ENCODE assay signal across 1 cellular context in genomic region chr13:102830646-102831045, GRCh38.
TF ChIP-seq lines count a peak whose summit lies in the region.

No MANE protein-coding gene starts in this region.

TF ChIP-seq in HepG2, 621 proteins besides CTCF, POLR2A, EP300 and RAD21 (continued from another document and continues in another):
- TF ChIP-seq ZFP91 (CRISPR knock-in tag; IDR thresholded peaks at IDR 0.05; ENCODE audit: borderline replicate concordance): no peak
- no peak for TF ChIP-seq KDM4B (CRISPR knock-in tag; IDR thresholded peaks at IDR 0.05)
- no peak for TF ChIP-seq ZNF761 (CRISPR knock-in tag; conservative IDR thresholded peaks at IDR 0.05)
- 0 out of 2 replicates have a peak, but pooled peaks have one; percentile 43 for TF ChIP-seq SMAD3 (CRISPR knock-in tag; IDR thresholded peaks at IDR 0.05)
- peak; percentile 22 for TF ChIP-seq STAG1 (CRISPR knock-in tag; IDR thresholded peaks at IDR 0.05)
- no peak for TF ChIP-seq ZNF678 (CRISPR knock-in tag; IDR thresholded peaks at IDR 0.05)
- TF ChIP-seq TOE1 (CRISPR knock-in tag; IDR thresholded peaks at IDR 0.05): no peak
- TF ChIP-seq POLR2AphosphoS5 (IDR thresholded peaks at IDR 0.05; ENCODE audit: low read depth, low read length): peak; percentile 64
- TF ChIP-seq ZNF605 (CRISPR knock-in tag; IDR thresholded peaks at IDR 0.05): no peak
- TF ChIP-seq GABPB1 (CRISPR knock-in tag; IDR thresholded peaks at IDR 0.05): peak; percentile 68
- no peak for TF ChIP-seq ZNF138 (CRISPR knock-in tag; IDR thresholded peaks at IDR 0.05; ENCODE audit: low read depth)
- TF ChIP-seq ZNF543 (CRISPR knock-in tag; IDR thresholded peaks at IDR 0.05): no peak
- no peak for TF ChIP-seq FOXO1 (CRISPR knock-in tag; IDR thresholded peaks at IDR 0.05)
- no peak for TF ChIP-seq ZNF75D (CRISPR knock-in tag; IDR thresholded peaks at IDR 0.05; ENCODE audit: borderline replicate concordance)
- TF ChIP-seq PCBP1 (IDR thresholded peaks at IDR 0.05; ENCODE audit: borderline replicate concordance, low read depth, low read length): no peak
- TF ChIP-seq SALL1 (CRISPR knock-in tag; IDR thresholded peaks at IDR 0.05): peak; percentile 80
- TF ChIP-seq CENPX (CRISPR knock-in tag; IDR thresholded peaks at IDR 0.05): no peak
- TF ChIP-seq SMYD3 (CRISPR knock-in tag; IDR thresholded peaks at IDR 0.05): no peak
- TF ChIP-seq SMAD1 (CRISPR knock-in tag; IDR thresholded peaks at IDR 0.05; ENCODE audit: borderline replicate concordance, low read depth): no peak
- TF ChIP-seq ZNF124 (CRISPR knock-in tag; IDR thresholded peaks at IDR 0.05): 0 out of 2 replicates have a peak, but pooled peaks have one; percentile 70
- no peak for TF ChIP-seq MIXL1 (CRISPR knock-in tag; IDR thresholded peaks at IDR 0.05)
- no peak for TF ChIP-seq CHD4 (IDR thresholded peaks at IDR 0.05; ENCODE audit: borderline replicate concordance, low read length)
- no peak for TF ChIP-seq ZNF776 (CRISPR knock-in tag; IDR thresholded peaks at IDR 0.05)
- TF ChIP-seq ZBTB25 (CRISPR knock-in tag; IDR thresholded peaks at IDR 0.05): no peak
- no peak for TF ChIP-seq BRCA1 (CRISPR knock-in tag; IDR thresholded peaks at IDR 0.05)
- no peak for TF ChIP-seq LCORL (IDR thresholded peaks at IDR 0.05)
- no peak for TF ChIP-seq LCORL (CRISPR knock-in tag; IDR thresholded peaks at IDR 0.05)
- peak; percentile 87 for TF ChIP-seq ELF3 (CRISPR knock-in tag; IDR thresholded peaks at IDR 0.05)
- TF ChIP-seq ZNF281 (CRISPR knock-in tag; IDR thresholded peaks at IDR 0.05; ENCODE audit: borderline replicate concordance): peak; percentile 59; the same call in 1 of the 2 replicates
- TF ChIP-seq ZBTB1 (CRISPR knock-in tag; IDR thresholded peaks at IDR 0.05; ENCODE audit: borderline replicate concordance): no peak
- 0 out of 2 replicates have a peak, but pooled peaks have one; percentile 57 for TF ChIP-seq DPF2 (CRISPR knock-in tag; IDR thresholded peaks at IDR 0.05; ENCODE audit: borderline replicate concordance, low read depth)
- no peak for TF ChIP-seq TFE3 (CRISPR knock-in tag; IDR thresholded peaks at IDR 0.05)
- no peak for TF ChIP-seq ZNF17 (CRISPR knock-in tag; IDR thresholded peaks at IDR 0.05)
- TF ChIP-seq THAP8 (CRISPR knock-in tag; IDR thresholded peaks at IDR 0.05; ENCODE audit: borderline replicate concordance): no peak
- TF ChIP-seq RARA (CRISPR knock-in tag; IDR thresholded peaks at IDR 0.05): 0 out of 2 replicates have a peak, but pooled peaks have one; percentile 40
- no peak for TF ChIP-seq ZNF660 (CRISPR knock-in tag; IDR thresholded peaks at IDR 0.05; ENCODE audit: borderline replicate concordance, low read depth)
- no peak for TF ChIP-seq RELA (CRISPR knock-in tag; IDR thresholded peaks at IDR 0.05)
- no peak for TF ChIP-seq SRSF9 (IDR thresholded peaks at IDR 0.05; ENCODE audit: borderline replicate concordance, insufficient read depth, low read depth, low read length, poor library complexity, severe bottlenecking)
- no peak for TF ChIP-seq KLF12 (CRISPR knock-in tag; IDR thresholded peaks at IDR 0.05; ENCODE audit: borderline replicate concordance)
- TF ChIP-seq FOXK1 (CRISPR knock-in tag; IDR thresholded peaks at IDR 0.05; ENCODE audit: borderline replicate concordance, low read depth): no peak; the same call in 1 of the 2 replicates
- TF ChIP-seq ZNF10 (CRISPR knock-in tag; IDR thresholded peaks at IDR 0.05; ENCODE audit: borderline replicate concordance, low read depth): no peak
- TF ChIP-seq MLLT10 (CRISPR knock-in tag; IDR thresholded peaks at IDR 0.05): no peak
- TF ChIP-seq TEF (CRISPR knock-in tag; IDR thresholded peaks at IDR 0.05): no peak
- TF ChIP-seq BHLHE40 (IDR thresholded peaks at IDR 0.05; ENCODE audit: low read length): no peak
- no peak for TF ChIP-seq ZKSCAN1 (IDR thresholded peaks at IDR 0.05; ENCODE audit: low read length)
- no peak; a peak in 1 of 4 replicates for TF ChIP-seq KLF16 (CRISPR knock-in tag; IDR thresholded peaks at IDR 0.05)
- TF ChIP-seq NFYB (CRISPR knock-in tag; IDR thresholded peaks at IDR 0.05): no peak
- TF ChIP-seq POGZ (CRISPR knock-in tag; IDR thresholded peaks at IDR 0.05): peak; percentile 75
- no peak for TF ChIP-seq IRF1 (CRISPR knock-in tag; IDR thresholded peaks at IDR 0.05; ENCODE audit: low read depth)
- peak; percentile 58; the same call in 1 of the 2 replicates for TF ChIP-seq YEATS2 (CRISPR knock-in tag; IDR thresholded peaks at IDR 0.05; ENCODE audit: borderline replicate concordance)
- no peak for TF ChIP-seq ZNF446 (CRISPR knock-in tag; IDR thresholded peaks at IDR 0.05)
- TF ChIP-seq ZNF441 (CRISPR knock-in tag; IDR thresholded peaks at IDR 0.05; ENCODE audit: borderline replicate concordance): no peak
- TF ChIP-seq ZNF780A (CRISPR knock-in tag; IDR thresholded peaks at IDR 0.05): no peak
- TF ChIP-seq ADNP (CRISPR knock-in tag; IDR thresholded peaks at IDR 0.05): no peak
- TF ChIP-seq NR2F6 (IDR thresholded peaks at IDR 0.05): peak; percentile 40; the same call in 1 of the 2 replicates
- peak; percentile 73; the same call in 1 of the 2 replicates for TF ChIP-seq NR2F6 (CRISPR knock-in tag; IDR thresholded peaks at IDR 0.05)
- TF ChIP-seq ZNF598 (CRISPR knock-in tag; IDR thresholded peaks at IDR 0.05; ENCODE audit: borderline replicate concordance): no peak
- TF ChIP-seq ZNF670 (CRISPR knock-in tag; IDR thresholded peaks at IDR 0.05; ENCODE audit: borderline replicate concordance): no peak
- TF ChIP-seq RXRB (CRISPR knock-in tag; IDR thresholded peaks at IDR 0.05; ENCODE audit: borderline replicate concordance): peak; percentile 47; the same call in 1 of the 2 replicates
- peak; percentile 65; the same call in 1 of the 2 replicates for TF ChIP-seq KDM2A (CRISPR knock-in tag; IDR thresholded peaks at IDR 0.05; ENCODE audit: borderline replicate concordance, low read depth)
- no peak for TF ChIP-seq NFATC3 (CRISPR knock-in tag; IDR thresholded peaks at IDR 0.05)
- no peak for TF ChIP-seq ZNF484 (CRISPR knock-in tag; IDR thresholded peaks at IDR 0.05; ENCODE audit: borderline replicate concordance, low read depth)
- no peak for TF ChIP-seq ZNF7 (CRISPR knock-in tag; IDR thresholded peaks at IDR 0.05)
- no peak for TF ChIP-seq GPN1 (CRISPR knock-in tag; IDR thresholded peaks at IDR 0.05; ENCODE audit: borderline replicate concordance)
- TF ChIP-seq HMGXB4 (CRISPR knock-in tag; IDR thresholded peaks at IDR 0.05; ENCODE audit: borderline replicate concordance in 1 of 2, low read depth in 1 of 2): no peak
- peak; percentile 56 for TF ChIP-seq FOXP4 (CRISPR knock-in tag; IDR thresholded peaks at IDR 0.05)
